ENCODE assay signal across 22 cellular contexts in the genomic region with DNA sequence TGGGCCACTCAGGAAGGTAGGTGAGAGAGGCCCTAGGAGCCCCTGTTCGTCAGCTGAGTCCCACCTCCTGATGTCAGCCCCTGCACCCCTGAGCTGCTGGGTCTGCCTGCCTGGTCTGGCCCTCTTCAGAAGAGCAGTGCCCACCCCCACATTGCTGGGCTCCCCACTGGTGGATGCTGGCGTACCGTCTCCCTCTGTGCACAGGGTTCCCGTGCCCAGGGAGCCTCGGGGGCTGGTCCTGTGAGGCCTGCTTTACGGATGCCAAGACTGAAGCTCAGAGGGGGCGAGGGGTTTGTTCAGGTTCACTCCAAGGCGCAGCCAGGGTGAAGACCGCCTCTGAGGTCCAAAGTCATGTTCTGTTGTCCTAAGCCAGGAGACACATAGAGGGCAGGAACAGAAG. TPM values are rescaled to one million over a fixed set of nuclear protein-coding genes. Genes with fewer than 3 reads are reported as not detected.
DNase-seq lines count a peak whose midpoint lies in the region; ATAC-seq, FAIRE-seq and TF ChIP-seq lines count a peak whose summit lies in the region.
"Had no signal": no experiment of that assay in that cellular context is flagged by ENCODE, and none has a peak within 500 bp of the region (broad histone marks: within the 10 kb centered on the region; RNA-seq: fewer than 3 reads in every experiment).

No MANE protein-coding gene starts in this region.

- no peaks in the 10 kb centered on the region for H3K9me1 ChIP-seq in endothelial cell of umbilical vein (replicated peaks; ENCODE audit: control insufficient read depth, extremely low read depth, insufficient read depth, low read length)

- H4K20me1 ChIP-seq in HCT116 (ENCODE audit: insufficient read depth) (no peaks in the 10 kb centered on the region), endothelial cell of umbilical vein (replicated peaks; ENCODE audit: control insufficient read depth, extremely low read depth, insufficient read depth, low read length) (no peaks in the 10 kb centered on the region)

- no peaks in the 10 kb centered on the region for H3K9me2 ChIP-seq in HCT116 (ENCODE audit: insufficient read depth)

- RAD21 ChIA-PET in HCT116 (lab: Charles Lee; ENCODE audit: low non-redundant PET in 1 of 2, low total read pairs in 2 of 2, uncharacterized antibody in 2 of 2, unreplicated experiment in 2 of 2): no interaction called here

- no peak overlapping the region for H3K4me3 Mint-ChIP-seq in stimulated activated naive B cell treated with anti-CD40 and anti-IgM and Interleukin-4, amounts not matched to agents 10 μg/mL and 1 μg/mL and 100 μg/mL, for 72 hours
- H3K4me3 Mint-ChIP-seq: CD14-positive monocyte; CD4-positive, alpha-beta memory T cell; HFFc6 had no signal

- 95% methylated on average over 9 of the region's 9 CpGs for WGBS in heart right ventricle, 2 donors

- H3K27ac ChIP-seq in heart right ventricle (no peak overlapping the region), HCT116 (ENCODE audit: low read depth, low read length) (no peak overlapping the region), endothelial cell of umbilical vein (ENCODE audit: insufficient read depth, low read depth, low read length) (no peak overlapping the region)
- H3K27ac ChIP-seq: GM23248 had no signal

- no peak for FAIRE-seq in endothelial cell of umbilical vein (lab: Jason Lieb, UNC)
- FAIRE-seq: GM12892, GM18507 had no signal

- dilution Hi-C loops in endothelial cell of umbilical vein (cut with MboI; ENCODE audit: extremely low pct_ligation_motif_present, low sequenced_read_pairs): no loop called here

- ATAC-seq in Right ventricle myocardium inferior (no peak), heart right ventricle (no peak), HCT116 (no peak; the same call in 1 of the 2 replicates), HG02678 (IDR thresholded peaks at IDR 0.05; ENCODE audit: unreplicated experiment) (no peak)
- ATAC-seq in stimulated activated naive B cell treated with anti-CD40 and anti-IgM and Interleukin-4, amounts not matched to agents 10 μg/mL and 1 μg/mL and 100 μg/mL, for 72 hours (replicated peaks): no peak

- H3K9me3 Mint-ChIP-seq in stimulated activated naive B cell treated with anti-CD40 and anti-IgM and Interleukin-4, amounts not matched to agents 10 μg/mL and 1 μg/mL and 100 μg/mL, for 72 hours: no peaks in the 10 kb centered on the region
- H3K9me3 Mint-ChIP-seq: CD14-positive monocyte; CD4-positive, alpha-beta memory T cell; HFFc6 had no signal

- no peaks in the 10 kb centered on the region for H3K9me3 ChIP-seq in heart right ventricle
- no peaks in the 10 kb centered on the region for H3K9me3 ChIP-seq in HCT116 (ENCODE audit: control insufficient read depth in 1 of 2, insufficient read depth in 1 of 2, low read depth in 1 of 2, low read length in 2 of 2)
- H3K9me3 ChIP-seq in endothelial cell of umbilical vein (replicated peaks; ENCODE audit: control insufficient read depth, insufficient read depth, low read length): no peaks in the 10 kb centered on the region
- H3K9me3 ChIP-seq: BE2C had no signal

- peaks cover 0 to 24% (median 8%) of the 10 kb centered on the region in 9 donors for H3K4me1 ChIP-seq in heart right ventricle
- peaks cover 18 to 75% of the 10 kb centered on the region in 2 experiments for H3K4me1 ChIP-seq in HCT116 (ENCODE audit: control insufficient read depth in 1 of 2, insufficient read depth in 2 of 2, low read length in 2 of 2)
- peaks cover 11% of the 10 kb centered on the region for H3K4me1 ChIP-seq in endothelial cell of umbilical vein (ENCODE audit: control insufficient read depth, extremely low read depth, insufficient read depth, low read length)

- H3K4me2 ChIP-seq in HCT116 (ENCODE audit: low read length) (no peak overlapping the region), endothelial cell of umbilical vein (ENCODE audit: insufficient read depth, low read length) (no peak overlapping the region)

- H3K27me3 ChIP-seq in heart right ventricle (no peaks in the 10 kb centered on the region), HCT116 (ENCODE audit: insufficient read depth, low read length) (no peaks in the 10 kb centered on the region), endothelial cell of umbilical vein (ENCODE audit: control insufficient read depth in 2 of 2, insufficient read depth in 2 of 2, low read length in 2 of 2) (no peaks in the 10 kb centered on the region)
- H3K27me3 ChIP-seq: BE2C had no signal

- TF ChIP-seq POLR2A in HCT116 (IDR thresholded peaks at IDR 0.05; ENCODE audit: borderline replicate concordance, extremely low read depth, insufficient read depth, insufficient read length) (no peak), endothelial cell of umbilical vein (IDR thresholded peaks at IDR 0.05; ENCODE audit: low read depth, low read length) (no peak)

- H3K79me2 ChIP-seq in HCT116 (ENCODE audit: insufficient read depth, low read length) (peaks cover 22% of the 10 kb centered on the region; the same call in 1 of the 2 replicates), endothelial cell of umbilical vein (ENCODE audit: control insufficient read depth, insufficient read depth, low read length) (no peaks in the 10 kb centered on the region)

- H3K36me3 Mint-ChIP-seq in stimulated activated naive B cell treated with anti-CD40 and anti-IgM and Interleukin-4, amounts not matched to agents 10 μg/mL and 1 μg/mL and 100 μg/mL, for 72 hours: peaks cover 44 to 51% of the 10 kb centered on the region in 2 donors

- POLR2A ChIA-PET in HCT116 (lab: Charles Lee): interaction anchor here (0.9 to 4.2 kb wide), 3 partner anchors 12 to 45 kb away, joined by 3 to 34 read pairs (median 5); a partner anchor contains a TSS
- POLR2A ChIA-PET in endothelial cell of umbilical vein (lab: Charles Lee): no interaction called here

- no TSS peak for BruUV-seq in HCT116 (replicated peaks; lab: Mats Ljungman, UMichigan)
- no TSS peak for BruUV-seq in endothelial cell of umbilical vein (replicated peaks; lab: Mats Ljungman, UMichigan)

- H3K4me3 ChIP-seq in heart right ventricle (no peak overlapping the region), HCT116 (replicated peaks in 1 of 2; ENCODE audit: low read depth in 1 of 2, low read length in 2 of 2) (no peak overlapping the region), endothelial cell of umbilical vein (replicated peaks in 1 of 3; ENCODE audit: insufficient read depth in 1 of 3, low read depth in 1 of 3, low read length in 3 of 3) (no peak overlapping the region)
- H3K4me3 ChIP-seq: GM23248 had no signal

- no peak overlapping the region for H3K9ac ChIP-seq in HCT116 (ENCODE audit: low read length)
- H3K9ac ChIP-seq in endothelial cell of umbilical vein (replicated peaks; ENCODE audit: extremely low read depth, insufficient read depth, low read length): no peak overlapping the region
- H3K9ac ChIP-seq: GM23248 had no signal

- TF ChIP-seq RAD21 in HCT116 (IDR thresholded peaks at IDR 0.05; ENCODE audit: low read depth): no peak

- CTCF ChIA-PET in HCT116 (lab: Charles Lee) (interaction anchor here (1.0 to 3.0 kb wide), 2 partner anchors 18 to 20 kb away, joined by 3 to 10 read pairs; no protein-coding TSS in a partner anchor), endothelial cell of umbilical vein (lab: Charles Lee) (interaction anchor here (0.7 to 1.4 kb wide), 4 partner anchors 14 to 120 kb away, joined by 3 read pairs; no protein-coding TSS in a partner anchor)

- peak; percentile 64 for DNase-seq in Right ventricle myocardium inferior (ENCODE audit: missing footprints)
- no peak for DNase-seq in heart right ventricle
- no peak for DNase-seq in HCT116 (ENCODE audit: low read depth, low spot score)
- no peak for DNase-seq in endothelial cell of umbilical vein (ENCODE audit: low read depth, low spot score)
- no peak for DNase-seq in stimulated activated naive B cell treated with anti-CD40 and anti-IgM and Interleukin-4, amounts not matched to agents 10 μg/mL and 1 μg/mL and 100 μg/mL, for 72 hours
- no peak for DNase-seq in cerebellar nuclear complex (lab: John Stamatoyannopoulos, UW)
- DNase-seq in NCI-H128 (lab: John Stamatoyannopoulos, UW; ENCODE audit: unreplicated experiment): no peak
- DNase-seq: 8988T; BE2C; CD4-positive, alpha-beta memory T cell; DMS153; DMS79; GDM1; GM23248; HCEC 1CT; HFFc6; IMR-90; KBM-7 had no signal

- H3K27ac Mint-ChIP-seq in stimulated activated naive B cell treated with anti-CD40 and anti-IgM and Interleukin-4, amounts not matched to agents 10 μg/mL and 1 μg/mL and 100 μg/mL, for 72 hours: peak overlapping the region; percentile 60
- H3K27ac Mint-ChIP-seq: HFFc6 had no signal

- H3K4me1 Mint-ChIP-seq in stimulated activated naive B cell treated with anti-CD40 and anti-IgM and Interleukin-4, amounts not matched to agents 10 μg/mL and 1 μg/mL and 100 μg/mL, for 72 hours: peaks cover 2 to 5% of the 10 kb centered on the region in 2 donors
- H3K4me1 Mint-ChIP-seq: CD14-positive monocyte had no signal

- intact Hi-C loops in Right ventricle myocardium inferior (cut with DNase I): no loop called here
- intact Hi-C loops in heart right ventricle (cut with DNase I): no loop called here
- intact Hi-C loops in HCT116 (cut with micrococcal nuclease): no loop called here
- intact Hi-C loops in endothelial cell of umbilical vein (cut with micrococcal nuclease): no loop called here

- TF ChIP-seq CTCF in heart right ventricle (IDR thresholded peaks at IDR 0.05) (no peak), HCT116 (IDR thresholded peaks at IDR 0.05 in 2 of 3, conservative IDR thresholded peaks at IDR 0.05 in 1 of 3; ENCODE audit: borderline replicate concordance in 1 of 3, insufficient read depth in 1 of 3, low read depth in 2 of 3, low read length in 2 of 3) (no peak), endothelial cell of umbilical vein (IDR thresholded peaks at IDR 0.05; ENCODE audit: extremely low read depth in 1 of 2, insufficient read depth in 1 of 2, low read depth in 1 of 2, low read length in 2 of 2) (no peak)

- peaks cover 5 to 100% (median 61%) of the 10 kb centered on the region in 9 donors for H3K36me3 ChIP-seq in heart right ventricle
- H3K36me3 ChIP-seq in HCT116 (ENCODE audit: control insufficient read depth in 1 of 2, insufficient read depth in 2 of 2, low read length in 2 of 2): peaks cover 39 to 63% of the 10 kb centered on the region in 2 experiments
- peaks cover 8 to 44% of the 10 kb centered on the region in 2 experiments for H3K36me3 ChIP-seq in endothelial cell of umbilical vein (ENCODE audit: control insufficient read depth in 2 of 2, extremely low read depth in 1 of 2, insufficient read depth in 2 of 2, low read length in 2 of 2)

- no peak overlapping the region for H2AFZ ChIP-seq in HCT116 (ENCODE audit: low read depth, low read length, poor library complexity, severe bottlenecking)
- no peak overlapping the region for H2AFZ ChIP-seq in endothelial cell of umbilical vein (ENCODE audit: low read depth, low read length)
- H2AFZ ChIP-seq: GM23248 had no signal

- H3K27me3 Mint-ChIP-seq in stimulated activated naive B cell treated with anti-CD40 and anti-IgM and Interleukin-4, amounts not matched to agents 10 μg/mL and 1 μg/mL and 100 μg/mL, for 72 hours: no peaks in the 10 kb centered on the region
- H3K27me3 Mint-ChIP-seq: CD4-positive, alpha-beta memory T cell had no signal

RNA-seq across cellular contexts. Expression of a gene that starts 44.7 kb away (rescaled TPM):
- 44.1 TPM for total RNA-seq in Right ventricle myocardium inferior
- 10 to 100 TPM; 26.7 to 47.8 (median 41.5) TPM for total RNA-seq in heart right ventricle
- polyA plus RNA-seq in heart right ventricle: 10 to 100 TPM; 29.4 to 63.0 TPM
- 88.7 TPM for total RNA-seq in HCT116 (2021; ENCODE audit: unreplicated experiment)
- polyA plus RNA-seq in HCT116 (2012): 92.9 and 111 TPM in 2 replicates
- total RNA-seq in endothelial cell of umbilical vein: 19.7 and 19.9 TPM in 2 replicates
- 19.7 and 24.4 TPM in 2 replicates for polyA plus RNA-seq in endothelial cell of umbilical vein
- 14.5 and 16.7 TPM in 2 replicates for polyA plus RNA-seq in endothelial cell of umbilical vein (2011; cell fraction: cytosol; rRNA removed)
- polyA plus RNA-seq in endothelial cell of umbilical vein (2011; cell fraction: nucleus; rRNA removed): 11.3 and 14.8 TPM in 2 replicates
- 11.3 and 13.0 TPM in 2 replicates for polyA plus RNA-seq in endothelial cell of umbilical vein (2012)
- polyA minus RNA-seq in endothelial cell of umbilical vein: 10.5 and 11.2 TPM in 2 replicates
- 6.8 TPM for polyA minus RNA-seq in endothelial cell of umbilical vein (2011; cell fraction: cytosol; rRNA and poly(A)+ RNA removed)
- polyA minus RNA-seq in endothelial cell of umbilical vein (2011; cell fraction: nucleus; rRNA and poly(A)+ RNA removed): 2.5 and 3.3 TPM in 2 replicates
